ENCODE assay signal across 1 cellular context in genomic region chr1:41503507-41504125, GRCh38.
TF ChIP-seq lines count a peak whose summit lies in the region.

No MANE protein-coding gene starts in this region.

TF ChIP-seq in K562, 482 proteins besides CTCF, POLR2A, EP300 and RAD21 (continued from another document):
- TF ChIP-seq ARID3A (IDR thresholded peaks at IDR 0.05; ENCODE audit: borderline replicate concordance, low read depth, low read length) (no peak), POLR3G (IDR thresholded peaks at IDR 0.05; ENCODE audit: extremely low read depth, insufficient read length, insufficient replicate concordance) (no peak), SP2 (IDR thresholded peaks at IDR 0.05; ENCODE audit: extremely low read depth, low read depth, low read length, poor library complexity, severe bottlenecking) (no peak), SMC3 (conservative IDR thresholded peaks at IDR 0.05; ENCODE audit: insufficient read depth, low read depth, low read length) (no peak), SRSF1 (IDR thresholded peaks at IDR 0.05; ENCODE audit: low read depth, low read length) (no peak), ZNF12 (CRISPR knock-in tag; IDR thresholded peaks at IDR 0.05) (no peak), MCM7 (IDR thresholded peaks at IDR 0.05) (no peak), ZNF311 (CRISPR knock-in tag; IDR thresholded peaks at IDR 0.05) (no peak), POLR3A (IDR thresholded peaks at IDR 0.05; ENCODE audit: borderline replicate concordance, extremely low read depth, insufficient read depth, insufficient read length) (no peak), ZBTB26 (CRISPR knock-in tag; IDR thresholded peaks at IDR 0.05) (no peak), MLLT1 (IDR thresholded peaks at IDR 0.05) (no peak), ZNF764 (CRISPR knock-in tag; IDR thresholded peaks at IDR 0.05; ENCODE audit: low read depth) (no peak), RAD51 (IDR thresholded peaks at IDR 0.05; ENCODE audit: borderline replicate concordance, low read depth) (peak; percentile 94), CBFA2T2 (conservative IDR thresholded peaks at IDR 0.05) (peak; percentile 56), USF1 (CRISPR knock-in tag; IDR thresholded peaks at IDR 0.05) (peak; percentile 76)
